ENCODE assay signal across 26 cellular contexts in genomic region chr4:116544946-116545345, GRCh38.
"Had no signal": no experiment of that assay in that cellular context is flagged by ENCODE, and none has a peak within 500 bp of the region (broad histone marks: within the 10 kb centered on the region; RNA-seq: fewer than 3 reads in every experiment).

No MANE protein-coding gene starts in this region.

- H3K27me3 ChIP-seq: stomach, suprapubic skin, testis, thyroid gland, tibial artery, tibial nerve, transverse colon, upper lobe of left lung, upper lobe of right lung, uterus, vagina had no signal

- H3K4me3 ChIP-seq: stomach, suprapubic skin, testis, thoracic aorta, thyroid gland, tibial artery, tibial nerve, transverse colon, upper lobe of left lung, upper lobe of right lung, uterus, vagina had no signal

- DNase-seq: stimulated activated CD4-positive, alpha-beta T cell treated with anti-CD3 and anti-CD28 coated beads, Interleukin-2, amount 100 ng/mL, for 48 hours; stimulated activated CD4-positive, alpha-beta T cell treated with anti-CD3 and anti-CD28 coated beads, Interleukin-4, amount 100 ng/mL, for 1 hour; stimulated activated CD4-positive, alpha-beta T cell treated with anti-CD3 and anti-CD28 coated beads, Interleukin-4, amount 100 ng/mL, for 24 hours; stimulated activated CD4-positive, alpha-beta T cell treated with anti-CD3 and anti-CD28 coated beads, Interleukin-4, amount 100 ng/mL, for 4 hours; stimulated activated CD8-positive, alpha-beta memory T cell treated with anti-CD3 and anti-CD28 coated beads, Interleukin-4, amount 100 ng/mL, for 48 hours; stimulated activated naive B cell treated with anti-CD40 and anti-IgM and Interleukin-4, amounts not matched to agents 10 μg/mL and 1 μg/mL and 100 μg/mL, for 72 hours; stimulated activated naive CD4-positive, alpha-beta T cell; stimulated activated naive CD4-positive, alpha-beta T cell treated with Interleukin-2 at 50 U/mL for 16 hours; stimulated activated naive CD8-positive, alpha-beta T cell treated with anti-CD3 and anti-CD28 coated beads, Interleukin-15, amount 100 ng/mL, for 72 hours; stimulated activated naive CD8-positive, alpha-beta T cell treated with anti-CD3 and anti-CD28 coated beads, Interleukin-15, Interleukin-2, amounts not matched to agents 100 U/mL and 50 U/mL, for 24 hours; stomach; substantia nigra; testis; thyroid gland; tibial artery; transverse colon; upper lobe of left lung; upper lobe of right lung; uterus had no signal

- H3K4me1 ChIP-seq: stomach, suprapubic skin, testis, thyroid gland, tibial artery, tibial nerve, transverse colon, upper lobe of left lung, upper lobe of right lung, uterus, vagina had no signal

- H3K27ac ChIP-seq: stomach, suprapubic skin, testis, thoracic aorta, thyroid gland, tibial artery, tibial nerve, transverse colon, upper lobe of left lung, upper lobe of right lung, uterus, vagina had no signal

- H3K36me3 ChIP-seq: stomach, suprapubic skin, thoracic aorta, thyroid gland, tibial artery, tibial nerve, transverse colon, upper lobe of left lung, upper lobe of right lung, uterus, vagina had no signal

- H3K9me3 ChIP-seq: stomach, suprapubic skin, testis, thoracic aorta, thyroid gland, tibial artery, transverse colon, upper lobe of left lung, upper lobe of right lung, uterus, vagina had no signal

- ATAC-seq: stimulated activated effector memory CD8-positive, alpha-beta T cell treated with anti-CD3 and anti-CD28 coated beads, Interleukin-12 subunit alpha, Interleukin-12 subunit beta, amount 100 ng/mL, for 72 hours; stimulated activated memory B cell treated with anti-CD40 and anti-IgM and Interleukin-4, amounts not matched to agents 10 μg/mL and 1 μg/mL and 100 μg/mL, for 72 hours; stimulated activated naive B cell treated with anti-CD40 and anti-IgM and Interleukin-4, amounts not matched to agents 10 μg/mL and 1 μg/mL and 100 μg/mL, for 72 hours; stimulated activated naive CD8-positive, alpha-beta T cell treated with anti-CD3 and anti-CD28 coated beads, Interleukin-15, amount 100 ng/mL, for 72 hours; stimulated activated naive CD8-positive, alpha-beta T cell treated with anti-CD3 and anti-CD28 coated beads, Interleukin-15, Interleukin-2, amounts not matched to agents 100 U/mL and 50 U/mL, for 24 hours; upper lobe of right lung had no signal

- FAIRE-seq: urothelium cell line had no signal
